In the genomic region with DNA sequence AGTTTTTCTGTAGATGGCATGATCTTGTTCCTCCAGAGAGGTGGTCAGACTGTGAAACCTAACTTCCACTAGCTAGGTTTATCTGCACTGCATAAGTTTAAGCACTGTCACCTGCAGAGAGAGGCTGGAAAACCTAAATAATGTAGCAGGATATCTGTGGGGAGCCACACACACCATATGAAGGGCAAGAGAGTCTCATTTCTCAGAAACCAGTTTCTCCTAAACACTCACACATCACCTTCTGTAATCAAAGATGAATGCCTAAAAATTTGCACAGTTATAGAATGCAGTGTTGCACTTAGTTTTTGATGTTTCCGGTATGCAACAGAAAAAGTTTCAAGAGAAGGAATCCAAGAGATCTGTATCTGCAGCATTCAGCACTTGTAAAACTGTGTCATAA, we compare ENCODE assay signal across 19 cellular contexts.
A peak's percentile ranks its signal among the peaks of the same experiment; 100 is the strongest.
DNase-seq lines count a peak whose midpoint lies in the region; ATAC-seq and TF ChIP-seq lines count a peak whose summit lies in the region.
"Had no signal": no experiment of that assay in that cellular context is flagged by ENCODE, and none has a peak within 500 bp of the region (broad histone marks: within the 10 kb centered on the region; RNA-seq: fewer than 3 reads in every experiment).

No MANE protein-coding gene starts in this region.

- no peaks in the 10 kb centered on the region for H3K27me3 ChIP-seq in MM.1S (replicated peaks; ENCODE audit: insufficient read depth, low read length)
- H3K27me3 ChIP-seq in adipocyte (replicated peaks; ENCODE audit: control insufficient read depth, insufficient read depth, low read length) = no peaks in the 10 kb centered on the region
- no peaks in the 10 kb centered on the region for H3K27me3 ChIP-seq in neural progenitor cell
- H3K27me3 ChIP-seq in left ventricle myocardium inferior (ENCODE audit: low read depth) = no peaks in the 10 kb centered on the region
- H3K27me3 ChIP-seq: Peyer's patch had no signal

- H3K36me3 ChIP-seq in MM.1S (replicated peaks; ENCODE audit: insufficient read depth, low read length) (no peaks in the 10 kb centered on the region), adipocyte (ENCODE audit: control insufficient read depth, insufficient read depth, low read length, severe bottlenecking) (no peaks in the 10 kb centered on the region), neural progenitor cell (no peaks in the 10 kb centered on the region), left ventricle myocardium inferior (no peaks in the 10 kb centered on the region)
- H3K36me3 ChIP-seq: Peyer's patch had no signal

- no peak overlapping the region for H3K9ac ChIP-seq in MM.1S (ENCODE audit: low read length)
- H3K9ac ChIP-seq in adipocyte (ENCODE audit: low read length) = no peak overlapping the region
- H3K9ac ChIP-seq in neural progenitor cell = no peak overlapping the region
- H3K9ac ChIP-seq: GM23248 had no signal

- H3K4me1 ChIP-seq in MM.1S (ENCODE audit: low read length) = peaks cover 27% of the 10 kb centered on the region
- H3K4me1 ChIP-seq in adipocyte (ENCODE audit: control insufficient read depth, insufficient read depth, low read length) = no peaks in the 10 kb centered on the region
- H3K4me1 ChIP-seq in neural progenitor cell = no peaks in the 10 kb centered on the region
- no peaks in the 10 kb centered on the region for H3K4me1 ChIP-seq in left ventricle myocardium inferior
- H3K4me1 ChIP-seq: Peyer's patch had no signal

- no peaks in the 10 kb centered on the region for H4K20me1 ChIP-seq in MM.1S (ENCODE audit: insufficient read depth, low read length)
- H4K20me1 ChIP-seq in neural progenitor cell (ENCODE audit: low read depth) = no peaks in the 10 kb centered on the region

- H3K36me3 Mint-ChIP-seq in neural progenitor cell = no peaks in the 10 kb centered on the region
- no peaks in the 10 kb centered on the region for H3K36me3 Mint-ChIP-seq in activated CD4-positive, alpha-beta memory T cell treated with anti-CD3 and anti-CD28 coated beads, Interleukin-2, amount 10 ng/mL, durations not matched to agents 7 days and 5 days (ENCODE audit: low read depth)
- H3K36me3 Mint-ChIP-seq: CD8-positive, alpha-beta T cell had no signal

- H3K9me3 ChIP-seq in MM.1S (replicated peaks; ENCODE audit: insufficient read depth, low read length) (no peaks in the 10 kb centered on the region; the same call in 1 of the 2 replicates), adipocyte (ENCODE audit: control insufficient read depth, low read length) (peaks cover 17% of the 10 kb centered on the region), neural progenitor cell (ENCODE audit: low read depth) (peaks cover 4% of the 10 kb centered on the region), left ventricle myocardium inferior (replicated peaks) (peaks cover 40% of the 10 kb centered on the region)
- H3K9me3 ChIP-seq: Peyer's patch had no signal

- H3K9me2 ChIP-seq in MM.1S (replicated peaks; ENCODE audit: insufficient read depth, low read length) = no peaks in the 10 kb centered on the region

- POLR2A ChIA-PET in activated CD4-positive, alpha-beta memory T cell treated with anti-CD3 and anti-CD28 coated beads, Interleukin-2, amount 10 ng/mL, durations not matched to agents 7 days and 5 days (lab: Charles Lee) = no interaction called here

- H3K4me3 ChIP-seq in MM.1S (ENCODE audit: low read length) = no peak overlapping the region
- no peak overlapping the region for H3K4me3 ChIP-seq in adipocyte (ENCODE audit: low read length)
- no peak overlapping the region for H3K4me3 ChIP-seq in neural progenitor cell
- H3K4me3 ChIP-seq in left ventricle myocardium inferior = no peak overlapping the region
- H3K4me3 ChIP-seq: GM23248, Peyer's patch had no signal

- H3K4me2 ChIP-seq in MM.1S (ENCODE audit: low read depth, low read length) = peak overlapping the region; percentile 38; the same call in 1 of the 2 replicates
- H3K4me2 ChIP-seq in neural progenitor cell = no peak overlapping the region

- H2AFZ ChIP-seq in MM.1S (ENCODE audit: low read length) (no peak overlapping the region; the same call in 1 of the 2 replicates), neural progenitor cell (replicated peaks) (peak overlapping the region; percentile 40)
- H2AFZ ChIP-seq: GM23248 had no signal

- H3K27ac Mint-ChIP-seq in neural progenitor cell = no peak overlapping the region
- H3K27ac Mint-ChIP-seq in activated CD4-positive, alpha-beta memory T cell treated with anti-CD3 and anti-CD28 coated beads, Interleukin-2, amount 10 ng/mL, durations not matched to agents 7 days and 5 days = no peak overlapping the region
- H3K27ac Mint-ChIP-seq: CD8-positive, alpha-beta T cell had no signal

- H3K79me2 ChIP-seq in MM.1S (ENCODE audit: low read length) = no peaks in the 10 kb centered on the region
- H3K79me2 ChIP-seq in neural progenitor cell (ENCODE audit: low read depth) = no peaks in the 10 kb centered on the region

- ATAC-seq in GM21367 (IDR thresholded peaks at IDR 0.05; ENCODE audit: unreplicated experiment) = no peak
- ATAC-seq: CD8-positive, alpha-beta T cell had no signal

- H3K4me3 Mint-ChIP-seq in neural progenitor cell = no peak overlapping the region
- no peak overlapping the region for H3K4me3 Mint-ChIP-seq in activated CD4-positive, alpha-beta memory T cell treated with anti-CD3 and anti-CD28 coated beads, Interleukin-2, amount 10 ng/mL, durations not matched to agents 7 days and 5 days
- H3K4me3 Mint-ChIP-seq: CD8-positive, alpha-beta T cell had no signal

- DNase-seq in HT-29 (ENCODE audit: low spot score) (peak; percentile 11), MM.1S (peak; percentile 71), adipocyte (ENCODE audit: low read depth) (peak; percentile 18), neural progenitor cell (ENCODE audit: low spot score) (no peak), globus pallidus (ENCODE audit: low spot score) (no peak), left ventricle myocardium inferior (no peak)
- DNase-seq in activated CD4-positive, alpha-beta memory T cell treated with anti-CD3 and anti-CD28 coated beads, Interleukin-2, amount 10 ng/mL, durations not matched to agents 7 days and 5 days = no peak
- DNase-seq: CD8-positive, alpha-beta T cell; GM23248; HCEC 1CT; KG1; MV-4-11; NCI-H1694 treated with DMSO at 0.1 percent for 48 hours; NCI-H2081 treated with DMSO at 0.1 percent for 48 hours; NCI-H2171 treated with DMSO at 0.1 percent for 48 hours; NCI-H524 treated with DMSO at 0.1 percent for 48 hours; NCI-H82; Peyer's patch had no signal

- peaks cover 4% of the 10 kb centered on the region for H3K4me1 Mint-ChIP-seq in neural progenitor cell
- H3K4me1 Mint-ChIP-seq in activated CD4-positive, alpha-beta memory T cell treated with anti-CD3 and anti-CD28 coated beads, Interleukin-2, amount 10 ng/mL, durations not matched to agents 7 days and 5 days = no peaks in the 10 kb centered on the region

- TF ChIP-seq CTCF in MM.1S (IDR thresholded peaks at IDR 0.05; ENCODE audit: low read length) = no peak
- no peak for TF ChIP-seq CTCF in neural progenitor cell (IDR thresholded peaks at IDR 0.05)
- TF ChIP-seq CTCF in left ventricle myocardium inferior (IDR thresholded peaks at IDR 0.05; ENCODE audit: borderline replicate concordance) = no peak

- peaks cover 10% of the 10 kb centered on the region for H3K9me3 Mint-ChIP-seq in neural progenitor cell
- peaks cover 21% of the 10 kb centered on the region for H3K9me3 Mint-ChIP-seq in activated CD4-positive, alpha-beta memory T cell treated with anti-CD3 and anti-CD28 coated beads, Interleukin-2, amount 10 ng/mL, durations not matched to agents 7 days and 5 days

- peaks cover 2% of the 10 kb centered on the region for H3K27me3 Mint-ChIP-seq in neural progenitor cell (ENCODE audit: insufficient read depth, low read depth)
- H3K27me3 Mint-ChIP-seq in activated CD4-positive, alpha-beta memory T cell treated with anti-CD3 and anti-CD28 coated beads, Interleukin-2, amount 10 ng/mL, durations not matched to agents 7 days and 5 days = no peaks in the 10 kb centered on the region

- H3F3A ChIP-seq in MM.1S (ENCODE audit: insufficient read depth, low read length) (peaks cover 12% of the 10 kb centered on the region), neural progenitor cell (ENCODE audit: low read depth) (no peaks in the 10 kb centered on the region)

- H3K27ac ChIP-seq in MM.1S (ENCODE audit: low read length) (peak overlapping the region; percentile 51; the same call in 1 of the 2 replicates), neural progenitor cell (no peak overlapping the region), left ventricle myocardium inferior (replicated peaks) (no peak overlapping the region)
- H3K27ac ChIP-seq: GM23248, Peyer's patch had no signal

- CTCF ChIA-PET in activated CD4-positive, alpha-beta memory T cell treated with anti-CD3 and anti-CD28 coated beads, Interleukin-2, amount 10 ng/mL, durations not matched to agents 7 days and 5 days (lab: Charles Lee) = no interaction called here

- intact Hi-C loops in left ventricle myocardium inferior (cut with micrococcal nuclease) = no loop called here

Comparison
In these comparisons a context has a peak if more than half of its experiments do, and no peak if none do; other contexts are left out.
1. DNase-seq: peak in HT-29 (single experiment), MM.1S (single experiment) and adipocyte (single experiment); none in neural progenitor cell (single experiment), globus pallidus (single experiment), left ventricle myocardium inferior (single experiment) and activated CD4-positive, alpha-beta memory T cell treated with anti-CD3 and anti-CD28 coated beads, Interleukin-2, amount 10 ng/mL, durations not matched to agents 7 days and 5 days (single experiment).